1 cellular context compared by ENCODE assay signal in genomic region chr7:48202916-48203315, GRCh38. TPM values are rescaled to one million over a fixed set of nuclear protein-coding genes. Genes with fewer than 3 reads are reported as not detected.
"Had no signal": no experiment of that assay in that cellular context is flagged by ENCODE, and none has a peak within 500 bp of the region (broad histone marks: within the 10 kb centered on the region; RNA-seq: fewer than 3 reads in every experiment).

No MANE protein-coding gene starts in this region.

RNA-seq across cellular contexts. Expression of gene ABCA13, which starts 31.7 kb away (rescaled TPM):
- total RNA-seq: thoracic aorta had no signal
